In the genomic region with DNA sequence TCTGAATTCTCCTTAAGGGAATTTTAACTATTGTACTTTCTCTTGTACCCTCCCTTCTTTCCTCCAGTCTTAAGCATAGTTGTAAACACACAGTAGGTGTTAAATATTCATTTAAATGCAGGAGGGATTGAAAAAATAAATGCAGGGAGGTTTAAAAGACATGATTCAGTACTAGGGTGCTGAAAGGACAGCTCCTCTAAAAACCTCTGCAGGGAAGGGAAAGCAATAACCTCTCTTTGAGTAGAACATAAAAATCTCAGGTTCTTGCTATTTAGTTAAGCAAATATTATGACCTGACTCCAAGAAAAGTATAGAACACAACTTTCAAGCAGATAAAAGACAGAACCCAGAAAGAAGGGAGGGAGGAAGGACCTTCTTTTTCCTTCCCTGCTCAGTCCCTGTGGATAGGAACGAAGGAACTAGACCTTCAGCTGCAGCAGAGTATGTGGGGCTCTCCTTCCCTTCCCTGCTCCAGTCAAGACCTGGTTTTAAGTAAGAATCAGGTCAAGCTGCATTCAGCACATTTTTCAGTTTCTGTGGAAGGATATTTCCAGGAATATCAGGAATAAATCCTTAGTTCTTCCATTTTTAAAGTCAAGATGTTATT, we compare ENCODE assay signal across 20 cellular contexts. TPM values are rescaled to one million over a fixed set of nuclear protein-coding genes. Genes with fewer than 3 reads are reported as not detected.
DNase-seq lines count a peak whose midpoint lies in the region; ATAC-seq and TF ChIP-seq lines count a peak whose summit lies in the region.
"Had no signal": no experiment of that assay in that cellular context is flagged by ENCODE, and none has a peak within 500 bp of the region (broad histone marks: within the 10 kb centered on the region; RNA-seq: fewer than 3 reads in every experiment).

No MANE protein-coding gene starts in this region.

- TF ChIP-seq CTCF in liver (IDR thresholded peaks at IDR 0.05; ENCODE audit: low read depth, low read length, missing input control) = no peak

- WGBS in liver = 97% methylated on average over 1 of the region's 1 CpG

- peak; percentile 40 for DNase-seq in GM03348 (ENCODE audit: low spot score)
- peak; percentile 23 for DNase-seq in HuH-7 (ENCODE audit: low spot score)
- DNase-seq in astrocyte of the hippocampus (ENCODE audit: low read depth, low spot score) = peak; percentile 39
- no peak for DNase-seq in cortex of kidney (lab: John Stamatoyannopoulos, UW)
- DNase-seq in GM19238 (ENCODE audit: insufficient read length, low spot score) = no peak
- DNase-seq: activated CD4-positive, alpha-beta memory T cell treated with anti-CD3 and anti-CD28 coated beads for 36 hours; activated naive CD4-positive, alpha-beta T cell treated with Interleukin-2 at 50 U/mL for 16 hours; DMS79 treated with DMSO at 0.1 percent for 48 hours; endodermal cell; natural killer cell; NCI-H187; NCI-H345; posterior cingulate gyrus; stimulated activated naive CD4-positive, alpha-beta T cell treated with Interleukin-2 at 50 U/mL for 16 hours; transverse colon had no signal

- no peak overlapping the region for H3K27ac ChIP-seq in liver (ENCODE audit: low read depth in 1 of 2, low read length in 2 of 2)
- H3K27ac ChIP-seq: ascending aorta, hepatocyte, transverse colon, VCaP had no signal

- no peak for TF ChIP-seq RAD21 in liver (IDR thresholded peaks at IDR 0.05)

- H3K36me3 ChIP-seq in liver (ENCODE audit: control insufficient read depth in 4 of 4, insufficient read depth in 3 of 4, low read depth in 1 of 4, low read length in 3 of 4) = peaks cover 1 to 5% (median 4%) of the 10 kb centered on the region in 4 donors
- H3K36me3 ChIP-seq: ascending aorta, transverse colon had no signal

- H3K4me1 ChIP-seq in liver (ENCODE audit: control insufficient read depth in 4 of 4, insufficient read depth in 4 of 4, low read length in 3 of 4) = peaks cover 0 to 5% (median under 1%) of the 10 kb centered on the region in 4 donors

- H3K4me3 ChIP-seq in liver (ENCODE audit: low read depth in 1 of 3, low read length in 3 of 3) = no peak overlapping the region
- H3K4me3 ChIP-seq: ascending aorta, hepatocyte, transverse colon had no signal

- H3K9ac ChIP-seq in liver (ENCODE audit: low read depth in 1 of 2, low read length in 2 of 2) = no peak overlapping the region

- no peaks in the 10 kb centered on the region for H3K9me3 ChIP-seq in liver (ENCODE audit: control insufficient read depth in 4 of 4, low read length in 3 of 4)
- H3K9me3 ChIP-seq: ascending aorta, transverse colon had no signal

- no peak for ATAC-seq in HG03159 (IDR thresholded peaks at IDR 0.05; ENCODE audit: unreplicated experiment)
- ATAC-seq: natural killer cell had no signal

- H3K27me3 ChIP-seq in liver (ENCODE audit: control insufficient read depth in 4 of 4, insufficient read depth in 4 of 4, low read length in 3 of 4) = no peaks in the 10 kb centered on the region
- H3K27me3 ChIP-seq: ascending aorta, hepatocyte had no signal

TF ChIP-seq in liver, 16 proteins besides CTCF, POLR2A, EP300 and RAD21:
- TF ChIP-seq, protein P1, sequence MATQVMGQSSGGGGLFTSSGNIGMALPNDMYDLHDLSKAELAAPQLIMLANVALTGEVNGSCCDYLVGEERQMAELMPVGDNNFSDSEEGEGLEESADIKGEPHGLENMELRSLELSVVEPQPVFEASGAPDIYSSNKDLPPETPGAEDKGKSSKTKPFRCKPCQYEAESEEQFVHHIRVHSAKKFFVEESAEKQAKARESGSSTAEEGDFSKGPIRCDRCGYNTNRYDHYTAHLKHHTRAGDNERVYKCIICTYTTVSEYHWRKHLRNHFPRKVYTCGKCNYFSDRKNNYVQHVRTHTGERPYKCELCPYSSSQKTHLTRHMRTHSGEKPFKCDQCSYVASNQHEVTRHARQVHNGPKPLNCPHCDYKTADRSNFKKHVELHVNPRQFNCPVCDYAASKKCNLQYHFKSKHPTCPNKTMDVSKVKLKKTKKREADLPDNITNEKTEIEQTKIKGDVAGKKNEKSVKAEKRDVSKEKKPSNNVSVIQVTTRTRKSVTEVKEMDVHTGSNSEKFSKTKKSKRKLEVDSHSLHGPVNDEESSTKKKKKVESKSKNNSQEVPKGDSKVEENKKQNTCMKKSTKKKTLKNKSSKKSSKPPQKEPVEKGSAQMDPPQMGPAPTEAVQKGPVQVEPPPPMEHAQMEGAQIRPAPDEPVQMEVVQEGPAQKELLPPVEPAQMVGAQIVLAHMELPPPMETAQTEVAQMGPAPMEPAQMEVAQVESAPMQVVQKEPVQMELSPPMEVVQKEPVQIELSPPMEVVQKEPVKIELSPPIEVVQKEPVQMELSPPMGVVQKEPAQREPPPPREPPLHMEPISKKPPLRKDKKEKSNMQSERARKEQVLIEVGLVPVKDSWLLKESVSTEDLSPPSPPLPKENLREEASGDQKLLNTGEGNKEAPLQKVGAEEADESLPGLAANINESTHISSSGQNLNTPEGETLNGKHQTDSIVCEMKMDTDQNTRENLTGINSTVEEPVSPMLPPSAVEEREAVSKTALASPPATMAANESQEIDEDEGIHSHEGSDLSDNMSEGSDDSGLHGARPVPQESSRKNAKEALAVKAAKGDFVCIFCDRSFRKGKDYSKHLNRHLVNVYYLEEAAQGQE (IDR thresholded peaks at IDR 0.05) = peak; percentile 98
- TF ChIP-seq HNF4G (IDR thresholded peaks at IDR 0.05) = no peak

RNA-seq across cellular contexts. Expression of gene MAP3K9, which starts 4.7 kb away (rescaled TPM):
- total RNA-seq in liver = 1 to 10 TPM in 1 of 2 donors, under 1 TPM in 1; 0.65 to 5.2 TPM
- polyA plus RNA-seq in liver = under 1 TPM; 0.78 to 0.82 TPM

Comparison
In these comparisons a context has a peak if more than half of its experiments do, and no peak if none do; other contexts are left out.
1. DNase-seq: peak in GM03348 (single experiment), HuH-7 (single experiment) and astrocyte of the hippocampus (single experiment); none in cortex of kidney (single experiment) and GM19238 (single experiment).